In genomic region chr15:53477981-53478766, GRCh38 we compare ENCODE assay signal across 11 cellular contexts.
"Had no signal": no experiment of that assay in that cellular context is flagged by ENCODE, and none has a peak within 500 bp of the region (broad histone marks: within the 10 kb centered on the region; RNA-seq: fewer than 3 reads in every experiment).

No MANE protein-coding gene starts in this region.

- H3K9ac ChIP-seq: GM23248 had no signal

- H3K4me1 ChIP-seq: HAP-1 had no signal

- H3K36me3 ChIP-seq: HAP-1 had no signal

- H2AFZ ChIP-seq: GM23248, GM23338 had no signal

- H3K27ac ChIP-seq: GM23248 had no signal

- H3K9me3 ChIP-seq: HAP-1 had no signal

- FAIRE-seq: H1, H54 had no signal

- H3K4me2 ChIP-seq: GM23338 had no signal

- ATAC-seq: GM23338, HCT116 had no signal

- H3K4me3 ChIP-seq: GM23248, GM23338, HAP-1 had no signal

- DNase-seq: GM23248, GOT3, H7, H9, HCEC 1CT, HFFc6 had no signal
